In genomic region chr7:74027683-74028320, GRCh38 we compare ENCODE assay signal across 9 cellular contexts. TPM values are rescaled to one million over a fixed set of nuclear protein-coding genes. Genes with fewer than 3 reads are reported as not detected.
DNase-seq lines count a peak whose midpoint lies in the region; ATAC-seq and TF ChIP-seq lines count a peak whose summit lies in the region.
"Had no signal": no experiment of that assay in that cellular context is flagged by ENCODE, and none has a peak within 500 bp of the region (broad histone marks: within the 10 kb centered on the region; RNA-seq: fewer than 3 reads in every experiment).

Gene ELN (plus strand): TSS chr7:74028173. CDS start chr7:74028188, 15 bp downstream.

- DNase-seq in Peyer's patch (peak in 1 of 3 donors; percentile 65), esophagus muscularis mucosa (ENCODE audit: extremely low spot score) (peak; percentile 98), mucosa of gallbladder (ENCODE audit: low spot score) (peak; percentile 71), tibial nerve (ENCODE audit: low spot score in 2 of 2) (peak; percentile 72 to 87), NCI-H510A treated with DMSO at 0.1 percent for 48 hours (lab: John Stamatoyannopoulos, UW) (no peak), NCI-H510A (lab: John Stamatoyannopoulos, UW) (no peak), ecto neural progenitor cell (ENCODE audit: low spot score) (no peak)
- DNase-seq: activated CD4-positive, CD25-positive, alpha-beta regulatory T cell treated with anti-CD3 and anti-CD28 coated beads, Interleukin-2, amount 50 U/mL, for 72 hours had no signal

- 2% methylated on average over 15 of the region's 39 CpGs for WGBS in esophagus muscularis mucosa
- 0 to 8% methylated on average over 19 to 34 of the region's 39 CpGs for WGBS in tibial nerve, 2 donors

- TF ChIP-seq CTCF in Peyer's patch (IDR thresholded peaks at IDR 0.05) = no peak
- no peak for TF ChIP-seq CTCF in esophagus muscularis mucosa (IDR thresholded peaks at IDR 0.05)
- TF ChIP-seq CTCF in tibial nerve (IDR thresholded peaks at IDR 0.05) = no peak

- H3K36me3 ChIP-seq in Peyer's patch (no peaks in the 10 kb centered on the region), esophagus muscularis mucosa (no peaks in the 10 kb centered on the region), tibial nerve (no peaks in the 10 kb centered on the region)

- H3K27me3 ChIP-seq in Peyer's patch = no peaks in the 10 kb centered on the region
- H3K27me3 ChIP-seq in esophagus muscularis mucosa = no peaks in the 10 kb centered on the region
- no peaks in the 10 kb centered on the region for H3K27me3 ChIP-seq in tibial nerve

- no peaks in the 10 kb centered on the region for H3K9me3 ChIP-seq in Peyer's patch
- no peaks in the 10 kb centered on the region for H3K9me3 ChIP-seq in esophagus muscularis mucosa
- no peaks in the 10 kb centered on the region for H3K9me3 ChIP-seq in tibial nerve

- peaks cover 0 to 33% (median 5%) of the 10 kb centered on the region in 4 donors for H3K4me1 ChIP-seq in Peyer's patch
- H3K4me1 ChIP-seq in esophagus muscularis mucosa = peaks cover 56 to 100% (median 97%) of the 10 kb centered on the region in 4 donors
- peaks cover 0 to 91% (median 42%) of the 10 kb centered on the region in 4 donors for H3K4me1 ChIP-seq in tibial nerve

- H3K4me3 ChIP-seq in Peyer's patch (peak within 1 kb of the TSS; percentile 30 to 50 (median 36)), esophagus muscularis mucosa (peak within 1 kb of the TSS; percentile 64 to 82 (median 70)), tibial nerve (peak within 1 kb of the TSS; percentile 47 to 58 (median 52))

- no peak for TF ChIP-seq EP300 in esophagus muscularis mucosa (IDR thresholded peaks at IDR 0.05)
- TF ChIP-seq EP300 in tibial nerve (IDR thresholded peaks at IDR 0.05) = peak in 1 of 2 donors; percentile 88

- H3K27ac ChIP-seq in Peyer's patch = peak within 1 kb of the TSS in 3 of 4 donors; percentile 63 to 77 (median 68)
- peak within 1 kb of the TSS; percentile 82 to 92 (median 92) for H3K27ac ChIP-seq in esophagus muscularis mucosa (replicated peaks in 1 of 4)
- peak within 1 kb of the TSS; percentile 78 to 91 (median 90) for H3K27ac ChIP-seq in tibial nerve

- TF ChIP-seq POLR2A in Peyer's patch (IDR thresholded peaks at IDR 0.05) (no peak), esophagus muscularis mucosa (IDR thresholded peaks at IDR 0.05; ENCODE audit: low read depth) (no peak), tibial nerve (IDR thresholded peaks at IDR 0.05) (peak in 1 of 2 donors; percentile 35)

- intact Hi-C loops in esophagus muscularis mucosa (cut with DNase I) = loop anchor here (2.0 to 5.0 kb wide), 3 partner anchors 41 to 161 kb away; no protein-coding TSS in a partner anchor

- no peak for ATAC-seq in HG03354 (IDR thresholded peaks at IDR 0.05; ENCODE audit: poor library complexity, severe bottlenecking, unreplicated experiment)

RNA-seq across cellular contexts. Expression of gene ELN, which starts in this region (rescaled TPM):
- total RNA-seq in Peyer's patch (100 to 1,000 TPM in 1 of 4 donors, 10 to 100 TPM in 3; 11.5 to 210 (median 27.9) TPM), esophagus muscularis mucosa (100 to 1,000 TPM; 337 to 646 (median 447) TPM), mucosa of gallbladder (70.3 TPM), tibial nerve (100 to 1,000 TPM in 2 of 4 donors, 10 to 100 TPM in 2; 46.5 to 152 (median 108) TPM)

Comparison
In these comparisons a context has a peak if more than half of its experiments do, and no peak if none do; other contexts are left out.
1. DNase-seq: peak in esophagus muscularis mucosa (single experiment), mucosa of gallbladder (single experiment) and tibial nerve (2 of 2); none in NCI-H510A treated with DMSO at 0.1 percent for 48 hours (single experiment), NCI-H510A (single experiment) and ecto neural progenitor cell (single experiment).
2. Peak in every context shown above with its lines, with median percentiles within 50 percentile points of each other: H3K27ac ChIP-seq and H3K4me3 ChIP-seq.